1 cellular context compared by ENCODE assay signal in the genomic region with DNA sequence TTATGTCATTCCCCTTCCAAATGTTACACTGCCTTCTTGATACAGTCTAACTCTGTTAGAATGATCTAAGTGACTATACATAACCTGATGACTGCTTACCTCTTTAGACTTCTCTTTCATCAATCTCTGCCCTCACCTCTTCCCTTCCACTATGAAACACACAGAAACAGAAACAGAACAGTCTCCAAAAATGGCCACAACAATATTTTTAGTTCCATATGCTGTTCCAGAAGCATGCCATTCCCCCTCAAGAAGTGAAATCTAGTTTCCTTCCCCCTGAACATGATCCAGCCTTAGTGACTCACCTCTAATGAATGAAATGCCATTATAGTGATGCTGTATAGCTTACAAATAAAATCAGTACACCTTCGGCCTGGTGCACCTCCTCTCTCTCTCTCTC.
TF ChIP-seq lines count a peak whose summit lies in the region.

No MANE protein-coding gene starts in this region.

TF ChIP-seq in GM23338, 12 proteins besides CTCF, POLR2A, EP300 and RAD21 (continued from another document):
- TF ChIP-seq, protein P1, sequence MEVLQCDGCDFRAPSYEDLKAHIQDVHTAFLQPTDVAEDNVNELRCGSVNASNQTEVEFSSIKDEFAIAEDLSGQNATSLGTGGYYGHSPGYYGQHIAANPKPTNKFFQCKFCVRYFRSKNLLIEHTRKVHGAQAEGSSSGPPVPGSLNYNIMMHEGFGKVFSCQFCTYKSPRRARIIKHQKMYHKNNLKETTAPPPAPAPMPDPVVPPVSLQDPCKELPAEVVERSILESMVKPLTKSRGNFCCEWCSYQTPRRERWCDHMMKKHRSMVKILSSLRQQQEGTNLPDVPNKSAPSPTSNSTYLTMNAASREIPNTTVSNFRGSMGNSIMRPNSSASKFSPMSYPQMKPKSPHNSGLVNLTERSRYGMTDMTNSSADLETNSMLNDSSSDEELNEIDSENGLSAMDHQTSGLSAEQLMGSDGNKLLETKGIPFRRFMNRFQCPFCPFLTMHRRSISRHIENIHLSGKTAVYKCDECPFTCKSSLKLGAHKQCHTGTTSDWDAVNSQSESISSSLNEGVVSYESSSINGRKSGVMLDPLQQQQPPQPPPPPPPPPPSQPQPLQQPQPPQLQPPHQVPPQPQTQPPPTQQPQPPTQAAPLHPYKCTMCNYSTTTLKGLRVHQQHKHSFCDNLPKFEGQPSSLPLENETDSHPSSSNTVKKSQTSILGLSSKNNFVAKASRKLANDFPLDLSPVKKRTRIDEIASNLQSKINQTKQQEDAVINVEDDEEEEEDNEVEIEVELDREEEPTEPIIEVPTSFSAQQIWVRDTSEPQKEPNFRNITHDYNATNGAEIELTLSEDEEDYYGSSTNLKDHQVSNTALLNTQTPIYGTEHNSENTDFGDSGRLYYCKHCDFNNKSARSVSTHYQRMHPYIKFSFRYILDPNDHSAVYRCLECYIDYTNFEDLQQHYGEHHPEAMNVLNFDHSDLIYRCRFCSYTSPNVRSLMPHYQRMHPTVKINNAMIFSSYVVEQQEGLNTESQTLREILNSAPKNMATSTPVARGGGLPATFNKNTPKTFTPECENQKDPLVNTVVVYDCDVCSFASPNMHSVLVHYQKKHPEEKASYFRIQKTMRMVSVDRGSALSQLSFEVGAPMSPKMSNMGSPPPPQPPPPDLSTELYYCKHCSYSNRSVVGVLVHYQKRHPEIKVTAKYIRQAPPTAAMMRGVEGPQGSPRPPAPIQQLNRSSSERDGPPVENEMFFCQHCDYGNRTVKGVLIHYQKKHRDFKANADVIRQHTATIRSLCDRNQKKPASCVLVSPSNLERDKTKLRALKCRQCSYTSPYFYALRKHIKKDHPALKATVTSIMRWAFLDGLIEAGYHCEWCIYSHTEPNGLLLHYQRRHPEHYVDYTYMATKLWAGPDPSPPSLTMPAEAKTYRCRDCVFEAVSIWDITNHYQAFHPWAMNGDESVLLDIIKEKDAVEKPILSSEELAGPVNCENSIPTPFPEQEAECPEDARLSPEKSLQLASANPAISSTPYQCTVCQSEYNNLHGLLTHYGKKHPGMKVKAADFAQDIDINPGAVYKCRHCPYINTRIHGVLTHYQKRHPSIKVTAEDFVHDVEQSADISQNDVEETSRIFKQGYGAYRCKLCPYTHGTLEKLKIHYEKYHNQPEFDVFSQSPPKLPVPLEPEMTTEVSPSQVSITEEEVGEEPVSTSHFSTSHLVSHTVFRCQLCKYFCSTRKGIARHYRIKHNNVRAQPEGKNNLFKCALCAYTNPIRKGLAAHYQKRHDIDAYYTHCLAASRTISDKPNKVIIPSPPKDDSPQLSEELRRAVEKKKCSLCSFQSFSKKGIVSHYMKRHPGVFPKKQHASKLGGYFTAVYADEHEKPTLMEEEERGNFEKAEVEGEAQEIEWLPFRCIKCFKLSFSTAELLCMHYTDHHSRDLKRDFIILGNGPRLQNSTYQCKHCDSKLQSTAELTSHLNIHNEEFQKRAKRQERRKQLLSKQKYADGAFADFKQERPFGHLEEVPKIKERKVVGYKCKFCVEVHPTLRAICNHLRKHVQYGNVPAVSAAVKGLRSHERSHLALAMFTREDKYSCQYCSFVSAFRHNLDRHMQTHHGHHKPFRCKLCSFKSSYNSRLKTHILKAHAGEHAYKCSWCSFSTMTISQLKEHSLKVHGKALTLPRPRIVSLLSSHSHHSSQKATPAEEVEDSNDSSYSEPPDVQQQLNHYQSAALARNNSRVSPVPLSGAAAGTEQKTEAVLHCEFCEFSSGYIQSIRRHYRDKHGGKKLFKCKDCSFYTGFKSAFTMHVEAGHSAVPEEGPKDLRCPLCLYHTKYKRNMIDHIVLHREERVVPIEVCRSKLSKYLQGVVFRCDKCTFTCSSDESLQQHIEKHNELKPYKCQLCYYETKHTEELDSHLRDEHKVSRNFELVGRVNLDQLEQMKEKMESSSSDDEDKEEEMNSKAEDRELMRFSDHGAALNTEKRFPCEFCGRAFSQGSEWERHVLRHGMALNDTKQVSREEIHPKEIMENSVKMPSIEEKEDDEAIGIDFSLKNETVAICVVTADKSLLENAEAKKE (CRISPR knock-in tag; IDR thresholded peaks at IDR 0.05): no peak
